ENCODE assay signal across 8 cellular contexts in genomic region chr9:127943746-127944145, GRCh38. TPM values are rescaled to one million over a fixed set of nuclear protein-coding genes. Genes with fewer than 3 reads are reported as not detected.
DNase-seq lines count a peak whose midpoint lies in the region; ATAC-seq and TF ChIP-seq lines count a peak whose summit lies in the region.

No MANE protein-coding gene starts in this region.

- peak; percentile 66 for ATAC-seq in GM21529 (IDR thresholded peaks at IDR 0.05; ENCODE audit: unreplicated experiment)
- no peak for ATAC-seq in GM19467 (IDR thresholded peaks at IDR 0.05; ENCODE audit: unreplicated experiment)

- TF ChIP-seq EP300 in sigmoid colon (IDR thresholded peaks at IDR 0.05), result no peak

- peaks cover 75% of the 10 kb centered on the region for H3K36me3 Mint-ChIP-seq in T-helper 2 cell treated with Interferon-gamma antibody and Interleukin-4, amounts not matched to agents 5 μg/mL and 100 μg/mL, for 36 hours (ENCODE audit: low read depth)

- H3K9me3 ChIP-seq in BE2C (no peaks in the 10 kb centered on the region), right atrium auricular region (no peaks in the 10 kb centered on the region), sigmoid colon (no peaks in the 10 kb centered on the region)

- H3K9me3 Mint-ChIP-seq in T-helper 2 cell treated with Interferon-gamma antibody and Interleukin-4, amounts not matched to agents 5 μg/mL and 100 μg/mL, for 36 hours, result no peaks in the 10 kb centered on the region

- H3K36me3 ChIP-seq in BE2C (peaks cover 22% of the 10 kb centered on the region), right atrium auricular region (peaks cover 20% of the 10 kb centered on the region), sigmoid colon (peaks cover 12 to 47% (median 25%) of the 10 kb centered on the region in 4 donors)

- peak; percentile 96 for DNase-seq in BE2C
- peak; percentile 59 for DNase-seq in NCI-H128 (lab: John Stamatoyannopoulos, UW; ENCODE audit: unreplicated experiment)
- peak; percentile 71 for DNase-seq in T-helper 2 cell treated with Interferon-gamma antibody and Interleukin-4, amounts not matched to agents 5 μg/mL and 100 μg/mL, for 36 hours (ENCODE audit: low spot score)
- peak in 53 of 56 donors; percentile 30 to 92 (median 81) for DNase-seq in amygdala (lab: John Stamatoyannopoulos, UW)
- no peak for DNase-seq in right atrium auricular region (ENCODE audit: low spot score)
- DNase-seq in sigmoid colon, result peak; percentile 94

- H3K27ac ChIP-seq in right atrium auricular region (peak overlapping the region in 1 of 2 donors; percentile 2), sigmoid colon (peak overlapping the region; percentile 1 to 48 (median 45))

- intact Hi-C loops in sigmoid colon (cut with DNase I), result loop anchor here (1.0 kb wide), 3 partner anchors 37 to 174 kb away; partner anchors contain the start of gene EEIG1

- WGBS in sigmoid colon, 2 donors, result 27 to 29% methylated on average over 13 of the region's 13 CpGs

- H3K27me3 Mint-ChIP-seq in T-helper 2 cell treated with Interferon-gamma antibody and Interleukin-4, amounts not matched to agents 5 μg/mL and 100 μg/mL, for 36 hours (ENCODE audit: low read depth), result no peaks in the 10 kb centered on the region

- TF ChIP-seq POLR2A in sigmoid colon (IDR thresholded peaks at IDR 0.05), result no peak

- peak; percentile 94 for TF ChIP-seq CTCF in BE2C (IDR thresholded peaks at IDR 0.05; ENCODE audit: low read depth, low read length)
- TF ChIP-seq CTCF in right atrium auricular region (IDR thresholded peaks at IDR 0.05), result peak; percentile 92 to 95
- peak; percentile 84 to 97 (median 95) for TF ChIP-seq CTCF in sigmoid colon (IDR thresholded peaks at IDR 0.05)

- H3K27ac Mint-ChIP-seq in T-helper 2 cell treated with Interferon-gamma antibody and Interleukin-4, amounts not matched to agents 5 μg/mL and 100 μg/mL, for 36 hours, result peak overlapping the region; percentile 62

- H3K4me1 ChIP-seq in BE2C (peaks cover 11% of the 10 kb centered on the region), right atrium auricular region (peaks cover 0 to 28% of the 10 kb centered on the region in 2 donors), sigmoid colon (peaks cover 0 to 38% (median 35%) of the 10 kb centered on the region in 4 donors)

- no peak overlapping the region for H3K4me3 ChIP-seq in BE2C (ENCODE audit: low read depth, low read length)
- H3K4me3 ChIP-seq in right atrium auricular region, result no peak overlapping the region
- H3K4me3 ChIP-seq in sigmoid colon, result no peak overlapping the region

- peaks cover 21% of the 10 kb centered on the region for H3K4me1 Mint-ChIP-seq in T-helper 2 cell treated with Interferon-gamma antibody and Interleukin-4, amounts not matched to agents 5 μg/mL and 100 μg/mL, for 36 hours (ENCODE audit: low read depth)

- H3K27me3 ChIP-seq in BE2C, result no peaks in the 10 kb centered on the region
- no peaks in the 10 kb centered on the region for H3K27me3 ChIP-seq in right atrium auricular region
- no peaks in the 10 kb centered on the region for H3K27me3 ChIP-seq in sigmoid colon

- no peak overlapping the region for H3K4me3 Mint-ChIP-seq in T-helper 2 cell treated with Interferon-gamma antibody and Interleukin-4, amounts not matched to agents 5 μg/mL and 100 μg/mL, for 36 hours

RNA-seq across cellular contexts. Expression of gene DPM2, which starts 6.1 kb away (rescaled TPM):
- 137 TPM for polyA plus RNA-seq in BE2C (2012; ENCODE audit: insufficient read depth, insufficient read length, low read depth)
- total RNA-seq in right atrium auricular region, result 10 to 100 TPM in 1 of 2 donors, 1 to 10 TPM in 1; 4.7 to 11.4 TPM
- total RNA-seq in sigmoid colon, result 10 to 100 TPM in 2 of 4 donors, 1 to 10 TPM in 2; 6.0 to 11.9 (median 9.7) TPM
- 10 to 100 TPM; 17.3 to 41.9 (median 24.6) TPM for polyA plus RNA-seq in sigmoid colon

RNA-seq across cellular contexts. Expression of gene PIP5KL1, which starts 13.2 kb away (rescaled TPM):
- 0.74 TPM for polyA plus RNA-seq in BE2C (2012; ENCODE audit: insufficient read depth, insufficient read length, low read depth)
- total RNA-seq in right atrium auricular region (under 1 TPM in 1 of 2 donors, not detected in 1; 0.20 TPM), sigmoid colon (1 to 10 TPM in 3 of 4 donors, under 1 TPM in 1; 0.16 to 4.2 (median 2.6) TPM)
- polyA plus RNA-seq in sigmoid colon, result 1 to 10 TPM in 1 of 3 donors, under 1 TPM in 1, not detected in 1; 0.70 to 1.8 TPM

RNA-seq across cellular contexts. Expression of gene ST6GALNAC4, which starts 26.9 kb away (rescaled TPM):
- polyA plus RNA-seq in BE2C (2012; ENCODE audit: insufficient read depth, insufficient read length, low read depth), result 39.4 TPM
- total RNA-seq in right atrium auricular region, result 10 to 100 TPM; 31.7 to 59.0 TPM
- total RNA-seq in sigmoid colon, result 10 to 100 TPM; 22.8 to 27.7 (median 25.5) TPM
- polyA plus RNA-seq in sigmoid colon, result 10 to 100 TPM; 25.2 to 51.1 (median 37.7) TPM

RNA-seq across cellular contexts. Expression of gene EEIG1, which starts 37.0 kb away (rescaled TPM):
- 30.7 TPM for polyA plus RNA-seq in BE2C (2012; ENCODE audit: insufficient read depth, insufficient read length, low read depth)
- total RNA-seq in right atrium auricular region, result 10 to 100 TPM in 1 of 2 donors, 1 to 10 TPM in 1; 8.3 to 11.6 TPM
- total RNA-seq in sigmoid colon, result 10 to 100 TPM; 10.9 to 32.7 (median 19.2) TPM
- polyA plus RNA-seq in sigmoid colon, result 10 to 100 TPM; 69.1 to 92.0 (median 77.0) TPM

RNA-seq across cellular contexts. Expression of gene ST6GALNAC6, which starts 44.3 kb away (rescaled TPM):
- 40.4 TPM for polyA plus RNA-seq in BE2C (2012; ENCODE audit: insufficient read depth, insufficient read length, low read depth)
- total RNA-seq in right atrium auricular region (100 to 1,000 TPM in 1 of 2 donors, 10 to 100 TPM in 1; 68.2 to 106 TPM), sigmoid colon (100 to 1,000 TPM; 107 to 125 (median 114) TPM)
- 100 to 1,000 TPM in 1 of 3 donors, 10 to 100 TPM in 2; 35.6 to 112 (median 87.1) TPM for polyA plus RNA-seq in sigmoid colon
